ENCODE assay signal across 28 cellular contexts in the genomic region with DNA sequence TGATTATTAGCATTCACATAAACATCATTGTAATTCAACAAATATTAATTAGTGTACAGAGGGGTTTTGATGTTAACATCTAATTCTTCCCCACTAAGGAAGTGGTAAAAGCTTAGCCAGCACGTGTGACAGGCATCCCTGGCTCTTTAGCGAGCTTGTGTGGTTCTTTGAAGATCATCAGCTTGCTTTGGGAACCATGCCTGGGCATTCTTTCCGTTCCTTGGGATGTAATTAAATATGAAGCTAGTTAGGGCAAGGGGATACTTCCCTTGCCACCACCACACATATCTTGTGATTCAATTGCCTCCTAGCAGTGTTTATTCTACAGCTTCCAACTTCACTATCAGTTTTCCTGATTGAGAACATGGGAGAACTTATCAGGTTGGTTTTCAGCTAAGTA.
"Had no signal": no experiment of that assay in that cellular context is flagged by ENCODE, and none has a peak within 500 bp of the region (broad histone marks: within the 10 kb centered on the region; RNA-seq: fewer than 3 reads in every experiment).

No MANE protein-coding gene starts in this region.

- DNase-seq: activated B cell treated with CpG ODN at 0.5 μM for 24 hours; activated CD4-positive, alpha-beta T cell treated with anti-CD3 and anti-CD28 coated beads for 1 hour; activated CD4-positive, alpha-beta T cell treated with anti-CD3 and anti-CD28 coated beads, Interleukin-2, amount 10 ng/mL, durations not matched to agents 24 days and 14 days; activated CD4-positive, alpha-beta T cell treated with anti-CD3 and anti-CD28 coated beads, Interleukin-2, amount 50 U/mL, for 48 hours; activated CD8-positive, alpha-beta memory T cell treated with anti-CD3 and anti-CD28 coated beads, Interleukin-2, amount 10 ng/mL, durations not matched to agents 7 days and 5 days; activated effector memory CD4-positive, alpha-beta T cell treated with anti-CD3 and anti-CD28 coated beads, Interleukin-2, amount 50 U/mL, for 16 hours; activated naive CD4-positive, alpha-beta T cell treated with anti-CD3 and anti-CD28 coated beads for 36 hours; activated T-cell treated with anti-CD3 and anti-CD28 coated beads, Interleukin-2, amount 50 U/mL, for 4 hours; central memory CD4-positive, alpha-beta T cell; KG1; NCI-H1092; NCI-H1417; NCI-H1930; NCI-H2107; NCI-H2171 treated with DMSO at 0.1 percent for 48 hours; NCI-H226; NCI-H526; OCI-M1; RPMI8226; T-cell; T-helper 2 cell; T1000 had no signal

- H3K27me3 Mint-ChIP-seq: activated CD8-positive, alpha-beta memory T cell treated with anti-CD3 and anti-CD28 coated beads, Interleukin-2, amount 10 ng/mL, durations not matched to agents 7 days and 5 days had no signal

- H3K27ac ChIP-seq: breast epithelium, SK-N-MC had no signal

- H3K36me3 Mint-ChIP-seq: activated CD8-positive, alpha-beta memory T cell treated with anti-CD3 and anti-CD28 coated beads, Interleukin-2, amount 10 ng/mL, durations not matched to agents 7 days and 5 days; activated naive CD8-positive, alpha-beta T cell; T-cell had no signal

- H3K4me3 ChIP-seq: breast epithelium, SK-N-MC had no signal

- H3K27me3 ChIP-seq: breast epithelium had no signal

- H3K27ac Mint-ChIP-seq: activated B cell treated with CpG ODN at 0.5 μM for 24 hours; activated CD4-positive, alpha-beta T cell treated with anti-CD3 and anti-CD28 coated beads, Interleukin-2, amount 10 ng/mL, durations not matched to agents 24 days and 14 days; activated CD8-positive, alpha-beta memory T cell treated with anti-CD3 and anti-CD28 coated beads, Interleukin-2, amount 10 ng/mL, durations not matched to agents 7 days and 5 days; activated naive CD4-positive, alpha-beta T cell treated with anti-CD3 and anti-CD28 coated beads for 36 hours; activated naive CD8-positive, alpha-beta T cell; T-cell had no signal

- H3K4me1 ChIP-seq: breast epithelium had no signal

- H3K9me3 ChIP-seq: breast epithelium had no signal

- H3K9me3 Mint-ChIP-seq: activated B cell treated with CpG ODN at 0.5 μM for 24 hours; activated CD4-positive, alpha-beta T cell treated with anti-CD3 and anti-CD28 coated beads, Interleukin-2, amount 10 ng/mL, durations not matched to agents 24 days and 14 days; activated naive CD4-positive, alpha-beta T cell treated with anti-CD3 and anti-CD28 coated beads for 36 hours; activated T-cell treated with anti-CD3 and anti-CD28 coated beads, Interleukin-2, amount 50 U/mL, for 4 hours had no signal

- FAIRE-seq: TTC549 had no signal

- H3K4me1 Mint-ChIP-seq: activated B cell treated with CpG ODN at 0.5 μM for 24 hours; activated CD4-positive, alpha-beta T cell treated with anti-CD3 and anti-CD28 coated beads, Interleukin-2, amount 10 ng/mL, durations not matched to agents 24 days and 14 days; activated CD8-positive, alpha-beta memory T cell treated with anti-CD3 and anti-CD28 coated beads, Interleukin-2, amount 10 ng/mL, durations not matched to agents 7 days and 5 days; T-cell had no signal

- ATAC-seq: activated CD8-positive, alpha-beta memory T cell treated with anti-CD3 and anti-CD28 coated beads, Interleukin-2, amount 10 ng/mL, durations not matched to agents 7 days and 5 days; activated T-cell treated with anti-CD3 and anti-CD28 coated beads, Interleukin-2, amount 50 U/mL, for 4 hours; Panc1; Right ventricle myocardium inferior; T-cell had no signal

- H3K36me3 ChIP-seq: breast epithelium had no signal

- H3K4me3 Mint-ChIP-seq: activated B cell treated with CpG ODN at 0.5 μM for 24 hours; activated CD4-positive, alpha-beta T cell treated with anti-CD3 and anti-CD28 coated beads, Interleukin-2, amount 10 ng/mL, durations not matched to agents 24 days and 14 days; activated CD8-positive, alpha-beta memory T cell treated with anti-CD3 and anti-CD28 coated beads, Interleukin-2, amount 10 ng/mL, durations not matched to agents 7 days and 5 days; activated naive CD4-positive, alpha-beta T cell treated with anti-CD3 and anti-CD28 coated beads for 36 hours; activated naive CD8-positive, alpha-beta T cell; activated T-cell treated with anti-CD3 and anti-CD28 coated beads, Interleukin-2, amount 50 U/mL, for 4 hours; T-cell had no signal
